In genomic region chr12:67322580-67322979, GRCh38 we compare ENCODE assay signal across 1 cellular context.
TF ChIP-seq lines count a peak whose summit lies in the region.

No MANE protein-coding gene starts in this region.

TF ChIP-seq in K562, 482 proteins besides CTCF, POLR2A, EP300 and RAD21 (continued from another document):
- TF ChIP-seq MGA (IDR thresholded peaks at IDR 0.05) (no peak), POLR2G (IDR thresholded peaks at IDR 0.05; ENCODE audit: low read depth, low read length) (peak; percentile 62; the same call in 1 of the 2 replicates), DDX20 (tag; IDR thresholded peaks at IDR 0.05; ENCODE audit: low read depth) (no peak), ZEB2 (IDR thresholded peaks at IDR 0.05) (no peak), MTA2 (IDR thresholded peaks at IDR 0.05; ENCODE audit: low read depth) (no peak), RREB1 (CRISPR knock-in tag; IDR thresholded peaks at IDR 0.05) (no peak)
TF ChIP-seq in K562: peak in this region for 2.
